In the genomic region with DNA sequence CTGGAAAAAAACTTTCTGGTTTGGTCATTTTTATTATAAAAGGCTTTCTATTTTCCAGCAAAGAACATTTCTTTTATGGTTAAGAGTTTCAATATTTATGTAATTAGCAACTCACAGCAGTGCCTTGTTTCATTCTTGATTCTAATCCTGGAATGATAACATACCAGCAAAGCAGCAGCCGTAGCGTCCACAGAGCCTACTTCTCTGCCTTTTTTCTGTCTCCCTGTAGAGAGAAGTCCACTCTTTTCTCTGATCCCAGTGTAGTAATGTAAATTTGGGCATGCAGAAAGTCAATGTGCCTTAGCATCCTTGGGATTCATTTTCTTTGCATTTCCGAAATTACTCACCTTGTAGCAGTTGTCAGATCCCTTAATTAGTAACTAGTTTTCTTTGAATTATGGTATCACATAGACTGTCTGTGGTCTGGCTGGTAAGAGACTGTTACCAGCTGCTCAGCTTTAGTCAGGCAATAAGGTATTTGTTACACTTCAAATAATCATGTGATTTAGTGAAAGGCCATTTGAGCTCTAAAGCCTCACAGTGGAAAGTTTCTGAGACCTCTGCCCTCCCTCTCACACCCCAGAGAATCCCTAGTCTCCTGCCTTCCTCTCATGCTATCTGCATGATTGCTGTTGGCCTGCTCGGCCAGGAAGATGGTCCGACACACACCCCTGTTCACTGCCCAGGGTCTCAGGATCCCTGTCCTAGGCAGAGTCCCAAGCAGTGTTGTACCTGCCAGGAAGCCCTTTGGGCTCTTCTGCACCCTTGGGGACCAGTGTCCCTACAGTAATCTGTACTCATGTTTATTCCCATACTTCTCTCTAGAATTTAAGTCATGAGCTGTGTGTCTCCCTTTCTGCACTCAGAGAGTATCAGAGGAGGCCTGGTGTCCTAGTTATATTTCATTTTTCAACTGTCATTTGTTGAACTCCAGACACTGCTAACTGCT, we compare ENCODE assay signal across 9 cellular contexts.
DNase-seq lines count a peak whose midpoint lies in the region; ATAC-seq and TF ChIP-seq lines count a peak whose summit lies in the region.
"Had no signal": no experiment of that assay in that cellular context is flagged by ENCODE, and none has a peak within 500 bp of the region (broad histone marks: within the 10 kb centered on the region; RNA-seq: fewer than 3 reads in every experiment).

No MANE protein-coding gene starts in this region.

- intact Hi-C loops in ascending aorta (cut with DNase I): no loop called here
- intact Hi-C loops in naive thymus-derived CD4-positive, alpha-beta T cell (cut with micrococcal nuclease): no loop called here

- peak overlapping the region; percentile 45 to 75 for H3K27ac ChIP-seq in ascending aorta
- H3K27ac ChIP-seq in thoracic aorta: peak overlapping the region; percentile 4 to 68
- H3K27ac ChIP-seq in naive thymus-derived CD4-positive, alpha-beta T cell (ENCODE audit: low read depth, low read length): no peak overlapping the region

- H3K4me1 Mint-ChIP-seq in naive thymus-derived CD4-positive, alpha-beta T cell: peaks cover 38 to 71% (median 60%) of the 10 kb centered on the region in 7 donors

- H3K36me3 ChIP-seq in ascending aorta: no peaks in the 10 kb centered on the region
- H3K36me3 ChIP-seq in thoracic aorta: no peaks in the 10 kb centered on the region
- no peaks in the 10 kb centered on the region for H3K36me3 ChIP-seq in naive thymus-derived CD4-positive, alpha-beta T cell (ENCODE audit: control insufficient read depth in 2 of 3, insufficient read depth in 3 of 3, low read length in 3 of 3)

- H3K27ac Mint-ChIP-seq in activated naive CD4-positive, alpha-beta T cell treated with anti-CD3 and anti-CD28 coated beads, Interleukin-2, amount 50 U/mL, for 72 hours: peak overlapping the region; percentile 7 to 28
- H3K27ac Mint-ChIP-seq in naive thymus-derived CD4-positive, alpha-beta T cell: no peak overlapping the region
- H3K27ac Mint-ChIP-seq: activated CD4-positive, alpha-beta T cell treated with anti-CD3 and anti-CD28 coated beads, Interleukin-2, amount 10 ng/mL, durations not matched to agents 7 days and 5 days had no signal

- H3K4me3 Mint-ChIP-seq in naive thymus-derived CD4-positive, alpha-beta T cell: no peak overlapping the region
- H3K4me3 Mint-ChIP-seq: activated CD4-positive, alpha-beta T cell treated with anti-CD3 and anti-CD28 coated beads, Interleukin-2, amount 10 ng/mL, durations not matched to agents 7 days and 5 days had no signal

- TF ChIP-seq CTCF in ascending aorta (IDR thresholded peaks at IDR 0.05) (no peak), thoracic aorta (IDR thresholded peaks at IDR 0.05) (no peak)

- ATAC-seq in activated naive CD4-positive, alpha-beta T cell treated with anti-CD3 and anti-CD28 coated beads, Interleukin-2, amount 50 U/mL, for 72 hours: peak in 1 of 2 donors; percentile 58
- peak; percentile 85 for ATAC-seq in HG02870 (IDR thresholded peaks at IDR 0.05; ENCODE audit: unreplicated experiment)
- ATAC-seq in thoracic aorta (ENCODE audit: insufficient number of reproducible peaks, low FRiP score, low read depth): no peak
- ATAC-seq in GM21526 (IDR thresholded peaks at IDR 0.05; ENCODE audit: low FRiP score, unreplicated experiment): no peak
- no peak for ATAC-seq in naive thymus-derived CD4-positive, alpha-beta T cell

- H3K27me3 ChIP-seq in ascending aorta: no peaks in the 10 kb centered on the region
- no peaks in the 10 kb centered on the region for H3K27me3 ChIP-seq in thoracic aorta (replicated peaks; ENCODE audit: insufficient read depth)
- no peaks in the 10 kb centered on the region for H3K27me3 ChIP-seq in naive thymus-derived CD4-positive, alpha-beta T cell (ENCODE audit: control insufficient read depth in 2 of 2, insufficient read depth in 2 of 2, low read length in 2 of 2)

- peaks cover 0 to 9% of the 10 kb centered on the region in 2 donors for H3K36me3 Mint-ChIP-seq in activated naive CD4-positive, alpha-beta T cell treated with anti-CD3 and anti-CD28 coated beads, Interleukin-2, amount 50 U/mL, for 72 hours
- H3K36me3 Mint-ChIP-seq in naive thymus-derived CD4-positive, alpha-beta T cell: peaks cover 0 to 23% (median 11%) of the 10 kb centered on the region in 5 donors

- H3K4me3 ChIP-seq in ascending aorta (no peak overlapping the region), thoracic aorta (peak overlapping the region; percentile 14)
- H3K4me3 ChIP-seq in naive thymus-derived CD4-positive, alpha-beta T cell (ENCODE audit: low read length): no peak overlapping the region

- CTCF ChIA-PET in naive thymus-derived CD4-positive, alpha-beta T cell (lab: Charles Lee): no interaction called here

- peaks cover 0 to 7% of the 10 kb centered on the region in 2 donors for H3K9me3 Mint-ChIP-seq in activated naive CD4-positive, alpha-beta T cell treated with anti-CD3 and anti-CD28 coated beads, Interleukin-2, amount 50 U/mL, for 72 hours
- H3K9me3 Mint-ChIP-seq in naive thymus-derived CD4-positive, alpha-beta T cell: peaks cover 0 to 3% (median 0%) of the 10 kb centered on the region in 11 donors
- H3K9me3 Mint-ChIP-seq: activated CD4-positive, alpha-beta T cell treated with anti-CD3 and anti-CD28 coated beads, Interleukin-2, amount 10 ng/mL, durations not matched to agents 7 days and 5 days had no signal

- H3K4me1 ChIP-seq in ascending aorta: peaks cover 0 to 57% of the 10 kb centered on the region in 2 donors
- peaks cover 34 to 73% of the 10 kb centered on the region in 2 donors for H3K4me1 ChIP-seq in thoracic aorta (ENCODE audit: control insufficient read depth in 1 of 2, low read depth in 2 of 2)
- H3K4me1 ChIP-seq in naive thymus-derived CD4-positive, alpha-beta T cell (ENCODE audit: control insufficient read depth in 2 of 2, insufficient read depth in 2 of 2, low read length in 2 of 2): peaks cover 0 to 6% of the 10 kb centered on the region in 2 donors

- POLR2A ChIA-PET in naive thymus-derived CD4-positive, alpha-beta T cell (lab: Charles Lee): no interaction called here

- H3K9me3 ChIP-seq in ascending aorta: no peaks in the 10 kb centered on the region
- no peaks in the 10 kb centered on the region for H3K9me3 ChIP-seq in thoracic aorta
- H3K9me3 ChIP-seq in naive thymus-derived CD4-positive, alpha-beta T cell (ENCODE audit: control insufficient read depth in 2 of 3, low read length in 3 of 3): no peaks in the 10 kb centered on the region

- no peak for DNase-seq in activated naive CD4-positive, alpha-beta T cell treated with anti-CD3 and anti-CD28 coated beads, Interleukin-2, amount 50 U/mL, for 72 hours (ENCODE audit: low spot score in 2 of 2)
- DNase-seq in activated naive CD4-positive, alpha-beta T cell treated with Interleukin-2 at 50 U/mL for 16 hours: no peak
- DNase-seq in ascending aorta (ENCODE audit: low spot score in 2 of 2) (no peak), thoracic aorta (ENCODE audit: low spot score) (no peak), NCI-H82 (lab: John Stamatoyannopoulos, UW) (no peak)
- DNase-seq in naive thymus-derived CD4-positive, alpha-beta T cell: no peak
- DNase-seq: activated CD4-positive, alpha-beta T cell treated with anti-CD3 and anti-CD28 coated beads, Interleukin-2, amount 10 ng/mL, durations not matched to agents 7 days and 5 days had no signal

- H3K27me3 Mint-ChIP-seq in naive thymus-derived CD4-positive, alpha-beta T cell: no peaks in the 10 kb centered on the region
- H3K27me3 Mint-ChIP-seq: activated CD4-positive, alpha-beta T cell treated with anti-CD3 and anti-CD28 coated beads, Interleukin-2, amount 10 ng/mL, durations not matched to agents 7 days and 5 days had no signal

Comparison
In these comparisons a context has a peak if more than half of its experiments do, and no peak if none do; other contexts are left out.
1. H3K27ac Mint-ChIP-seq: peak in activated naive CD4-positive, alpha-beta T cell treated with anti-CD3 and anti-CD28 coated beads, Interleukin-2, amount 50 U/mL, for 72 hours (2 of 2); none in naive thymus-derived CD4-positive, alpha-beta T cell (0 of 9).